In the genomic region with DNA sequence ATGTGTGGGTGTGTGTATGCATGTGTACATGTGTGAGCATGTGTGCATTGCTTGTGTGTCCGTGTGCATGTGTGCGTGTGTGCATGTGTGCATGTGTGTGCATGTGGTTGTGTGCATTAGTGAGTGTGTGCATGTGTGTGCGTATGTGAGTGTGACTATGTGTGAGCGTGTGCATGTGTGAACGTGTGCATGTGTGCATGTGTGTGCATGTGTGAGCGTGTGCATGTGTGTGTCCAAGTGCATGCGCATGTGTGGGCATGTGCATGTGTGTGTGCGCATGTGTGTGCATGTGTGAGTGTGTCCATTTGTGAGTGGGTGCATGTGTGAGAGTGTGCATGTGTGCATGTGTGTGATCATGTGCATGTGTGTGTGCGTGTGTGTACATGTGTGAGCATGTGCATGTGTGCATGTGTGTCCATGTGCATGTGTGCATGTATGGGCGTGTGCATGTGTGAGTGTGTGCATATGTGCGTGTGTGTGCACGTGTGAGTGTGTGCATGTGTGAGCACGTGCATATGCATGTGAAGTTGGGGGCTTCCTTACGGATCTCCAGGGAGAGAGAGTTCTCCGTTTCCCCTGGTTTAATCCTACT, we compare ENCODE assay signal across 2 cellular contexts.
TF ChIP-seq lines count a peak whose summit lies in the region.

No MANE protein-coding gene starts in this region.

TF ChIP-seq in GM12878, 131 proteins besides CTCF, POLR2A, EP300 and RAD21:
- TF ChIP-seq RELA (IDR thresholded peaks at IDR 0.05; ENCODE audit: borderline replicate concordance, partially characterized antibody) (no peak), BCL3 (IDR thresholded peaks at IDR 0.05; ENCODE audit: borderline replicate concordance, insufficient read depth, low read depth, low read length, poor library complexity, severe bottlenecking) (peak; percentile 63)
- TF ChIP-seq, protein P1, sequence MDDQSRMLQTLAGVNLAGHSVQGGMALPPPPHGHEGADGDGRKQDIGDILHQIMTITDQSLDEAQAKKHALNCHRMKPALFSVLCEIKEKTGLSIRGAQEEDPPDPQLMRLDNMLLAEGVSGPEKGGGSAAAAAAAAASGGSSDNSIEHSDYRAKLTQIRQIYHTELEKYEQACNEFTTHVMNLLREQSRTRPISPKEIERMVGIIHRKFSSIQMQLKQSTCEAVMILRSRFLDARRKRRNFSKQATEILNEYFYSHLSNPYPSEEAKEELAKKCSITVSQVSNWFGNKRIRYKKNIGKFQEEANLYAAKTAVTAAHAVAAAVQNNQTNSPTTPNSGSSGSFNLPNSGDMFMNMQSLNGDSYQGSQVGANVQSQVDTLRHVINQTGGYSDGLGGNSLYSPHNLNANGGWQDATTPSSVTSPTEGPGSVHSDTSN (IDR thresholded peaks at IDR 0.05; ENCODE audit: insufficient replicate concordance, low read depth, low read length), result peak; percentile 42

TF ChIP-seq in GM12891, 5 proteins besides CTCF, POLR2A, EP300 and RAD21:
- TF ChIP-seq SPI1 (IDR thresholded peaks at IDR 0.05; ENCODE audit: low read depth, low read length), result no peak
- no peak for TF ChIP-seq TAF1 (IDR thresholded peaks at IDR 0.05; ENCODE audit: low read depth, low read length)
